Comparison of ENCODE assay signal across 15 cellular contexts in genomic region chr17:29956225-29956624, GRCh38. TPM values are rescaled to one million over a fixed set of nuclear protein-coding genes. Genes with fewer than 3 reads are reported as not detected.
"Had no signal": no experiment of that assay in that cellular context is flagged by ENCODE, and none has a peak within 500 bp of the region (broad histone marks: within the 10 kb centered on the region; RNA-seq: fewer than 3 reads in every experiment).

No MANE protein-coding gene starts in this region.

- DNase-seq: activated effector memory CD4-positive, alpha-beta T cell treated with Interleukin-2 at 50 U/mL for 16 hours; body of pancreas; central memory CD4-positive, alpha-beta T cell; cortex of kidney; effector CD8-positive, alpha-beta T cell; kidney; left ventricle myocardium inferior; retina; stimulated activated CD4-positive, alpha-beta T cell treated with anti-CD3 and anti-CD28 coated beads, Interleukin-4, amount 100 ng/mL, for 4 hours; stimulated activated naive CD8-positive, alpha-beta T cell treated with anti-CD3 and anti-CD28 coated beads, Interleukin-15, amount 100 ng/mL, for 72 hours; testis had no signal

- H3K27ac ChIP-seq: body of pancreas, gastroesophageal sphincter, left ventricle myocardium inferior, parathyroid adenoma, skin epidermis, testis had no signal

- H3K36me3 ChIP-seq: gastroesophageal sphincter, left ventricle myocardium inferior had no signal

- H2AFZ ChIP-seq: parathyroid adenoma had no signal

- ATAC-seq: body of pancreas; gastroesophageal sphincter; stimulated activated naive CD8-positive, alpha-beta T cell treated with anti-CD3 and anti-CD28 coated beads, Interleukin-15, amount 100 ng/mL, for 72 hours had no signal

- H3K4me1 ChIP-seq: body of pancreas, gastroesophageal sphincter, left ventricle myocardium inferior, parathyroid adenoma, testis had no signal

- H3K79me2 ChIP-seq: parathyroid adenoma had no signal

- H3K9me3 ChIP-seq: gastroesophageal sphincter, left ventricle myocardium inferior, testis had no signal

- H3K9ac ChIP-seq: parathyroid adenoma had no signal

- H3K4me3 ChIP-seq: body of pancreas, gastroesophageal sphincter, left ventricle myocardium inferior, skin epidermis, testis had no signal

- H3K27me3 ChIP-seq: body of pancreas, gastroesophageal sphincter, testis had no signal

RNA-seq across cellular contexts. Expression of gene EFCAB5, which starts 14.8 kb away (rescaled TPM):
- total RNA-seq: left ventricle myocardium inferior, mesenteric fat pad had no signal
